16 cellular contexts compared by ENCODE assay signal in genomic region chr16:26301516-26301915, GRCh38.
DNase-seq lines count a peak whose midpoint lies in the region; ATAC-seq lines count a peak whose summit lies in the region.
"Had no signal": no experiment of that assay in that cellular context is flagged by ENCODE, and none has a peak within 500 bp of the region (broad histone marks: within the 10 kb centered on the region; RNA-seq: fewer than 3 reads in every experiment).

No MANE protein-coding gene starts in this region.

- H3K27me3 Mint-ChIP-seq in activated CD4-positive, alpha-beta T cell treated with anti-CD3 and anti-CD28 coated beads for 36 hours = peaks cover 9% of the 10 kb centered on the region
- H3K27me3 Mint-ChIP-seq in activated T-helper 17 cell treated with anti-CD3 and anti-CD28 coated beads, Interleukin-2, amount 50 U/mL, for 72 hours = peaks cover 14% of the 10 kb centered on the region
- peaks cover 21% of the 10 kb centered on the region for H3K27me3 Mint-ChIP-seq in stimulated activated naive CD8-positive, alpha-beta T cell treated with anti-CD3 and anti-CD28 coated beads, Interleukin-15, amount 100 ng/mL, for 72 hours
- H3K27me3 Mint-ChIP-seq: CD4-positive, CD25-positive, alpha-beta regulatory T cell had no signal

- H3K27ac Mint-ChIP-seq in activated CD4-positive, alpha-beta T cell treated with anti-CD3 and anti-CD28 coated beads for 36 hours = no peak overlapping the region
- no peak overlapping the region for H3K27ac Mint-ChIP-seq in activated naive CD4-positive, alpha-beta T cell treated with anti-CD3 and anti-CD28 coated beads, Interleukin-2, amount 50 U/mL, for 72 hours
- H3K27ac Mint-ChIP-seq in activated T-helper 17 cell treated with anti-CD3 and anti-CD28 coated beads, Interleukin-2, amount 50 U/mL, for 72 hours = no peak overlapping the region
- H3K27ac Mint-ChIP-seq in stimulated activated naive CD8-positive, alpha-beta T cell treated with anti-CD3 and anti-CD28 coated beads, Interleukin-15, amount 100 ng/mL, for 72 hours = no peak overlapping the region
- H3K27ac Mint-ChIP-seq: B cell; CD4-positive, CD25-positive, alpha-beta regulatory T cell; CD8-positive, alpha-beta T cell; HFFc6 had no signal

- intact Hi-C loops in activated CD4-positive, alpha-beta T cell treated with anti-CD3 and anti-CD28 coated beads for 36 hours (cut with DNase I, micrococcal nuclease) = no loop called here

- no peaks in the 10 kb centered on the region for H3K36me3 Mint-ChIP-seq in activated CD4-positive, alpha-beta T cell treated with anti-CD3 and anti-CD28 coated beads for 36 hours (ENCODE audit: low read depth)
- H3K36me3 Mint-ChIP-seq in activated naive CD4-positive, alpha-beta T cell treated with anti-CD3 and anti-CD28 coated beads, Interleukin-2, amount 50 U/mL, for 72 hours = no peaks in the 10 kb centered on the region
- no peaks in the 10 kb centered on the region for H3K36me3 Mint-ChIP-seq in activated T-helper 17 cell treated with anti-CD3 and anti-CD28 coated beads, Interleukin-2, amount 50 U/mL, for 72 hours (ENCODE audit: low read depth)
- H3K36me3 Mint-ChIP-seq: CD4-positive, CD25-positive, alpha-beta regulatory T cell; CD8-positive, alpha-beta T cell had no signal

- CTCF ChIA-PET in activated CD4-positive, alpha-beta T cell treated with anti-CD3 and anti-CD28 coated beads for 36 hours (lab: Charles Lee) = interaction anchor here (1.1 kb wide), 1 partner anchor 71 kb away, joined by 3 read pairs; no protein-coding TSS in a partner anchor

- peak; percentile 47 for ATAC-seq in activated CD4-positive, alpha-beta T cell treated with anti-CD3 and anti-CD28 coated beads for 36 hours
- ATAC-seq in activated naive CD4-positive, alpha-beta T cell treated with anti-CD3 and anti-CD28 coated beads, Interleukin-2, amount 50 U/mL, for 72 hours = peak; percentile 41 to 76
- ATAC-seq in activated T-helper 17 cell treated with anti-CD3 and anti-CD28 coated beads, Interleukin-2, amount 50 U/mL, for 72 hours (replicated peaks) = peak; percentile 44
- peak; percentile 90 for ATAC-seq in stimulated activated naive CD8-positive, alpha-beta T cell treated with anti-CD3 and anti-CD28 coated beads, Interleukin-15, amount 100 ng/mL, for 72 hours
- ATAC-seq: CD8-positive, alpha-beta T cell had no signal

- peak; percentile 6 for DNase-seq in activated CD4-positive, alpha-beta T cell treated with anti-CD3 and anti-CD28 coated beads for 36 hours
- DNase-seq in activated CD4-positive, alpha-beta T cell treated with anti-CD3 and anti-CD28 coated beads, Interleukin-2, amount 50 U/mL, for 4 hours = no peak
- no peak for DNase-seq in activated naive CD4-positive, alpha-beta T cell treated with anti-CD3 and anti-CD28 coated beads, Interleukin-2, amount 50 U/mL, for 72 hours (ENCODE audit: low spot score in 2 of 2)
- DNase-seq in activated naive CD4-positive, alpha-beta T cell treated with anti-CD3 and anti-CD28 coated beads, Interleukin-2, amount 50 U/mL, for 16 hours = no peak
- no peak for DNase-seq in stimulated activated naive CD8-positive, alpha-beta T cell treated with anti-CD3 and anti-CD28 coated beads, Interleukin-15, amount 100 ng/mL, for 72 hours
- DNase-seq in NCI-H82 (lab: John Stamatoyannopoulos, UW) = no peak
- DNase-seq in NCI-H1930 (lab: John Stamatoyannopoulos, UW) = no peak
- DNase-seq: Caco-2; CD4-positive, CD25-positive, alpha-beta regulatory T cell; CD8-positive, alpha-beta T cell; DMS153; DND-41; GOT3; HFFc6 had no signal

- H3K9me3 Mint-ChIP-seq in activated CD4-positive, alpha-beta T cell treated with anti-CD3 and anti-CD28 coated beads for 36 hours (ENCODE audit: low read depth) = no peaks in the 10 kb centered on the region
- peaks cover 0 to 3% of the 10 kb centered on the region in 2 donors for H3K9me3 Mint-ChIP-seq in activated naive CD4-positive, alpha-beta T cell treated with anti-CD3 and anti-CD28 coated beads, Interleukin-2, amount 50 U/mL, for 72 hours
- H3K9me3 Mint-ChIP-seq in activated T-helper 17 cell treated with anti-CD3 and anti-CD28 coated beads, Interleukin-2, amount 50 U/mL, for 72 hours = peaks cover 4% of the 10 kb centered on the region
- H3K9me3 Mint-ChIP-seq in stimulated activated naive CD8-positive, alpha-beta T cell treated with anti-CD3 and anti-CD28 coated beads, Interleukin-15, amount 100 ng/mL, for 72 hours = no peaks in the 10 kb centered on the region
- H3K9me3 Mint-ChIP-seq: CD8-positive, alpha-beta T cell had no signal

- H3K4me3 Mint-ChIP-seq in activated CD4-positive, alpha-beta T cell treated with anti-CD3 and anti-CD28 coated beads for 36 hours = no peak overlapping the region
- no peak overlapping the region for H3K4me3 Mint-ChIP-seq in activated T-helper 17 cell treated with anti-CD3 and anti-CD28 coated beads, Interleukin-2, amount 50 U/mL, for 72 hours
- no peak overlapping the region for H3K4me3 Mint-ChIP-seq in stimulated activated naive CD8-positive, alpha-beta T cell treated with anti-CD3 and anti-CD28 coated beads, Interleukin-15, amount 100 ng/mL, for 72 hours
- H3K4me3 Mint-ChIP-seq: B cell; CD4-positive, CD25-positive, alpha-beta regulatory T cell; CD8-positive, alpha-beta T cell; HFFc6 had no signal

- POLR2A ChIA-PET in activated CD4-positive, alpha-beta T cell treated with anti-CD3 and anti-CD28 coated beads for 36 hours (lab: Charles Lee) = no interaction called here

- H3K4me1 Mint-ChIP-seq in activated CD4-positive, alpha-beta T cell treated with anti-CD3 and anti-CD28 coated beads for 36 hours = peaks cover 4% of the 10 kb centered on the region
- no peaks in the 10 kb centered on the region for H3K4me1 Mint-ChIP-seq in activated T-helper 17 cell treated with anti-CD3 and anti-CD28 coated beads, Interleukin-2, amount 50 U/mL, for 72 hours
- peaks cover 12% of the 10 kb centered on the region for H3K4me1 Mint-ChIP-seq in stimulated activated naive CD8-positive, alpha-beta T cell treated with anti-CD3 and anti-CD28 coated beads, Interleukin-15, amount 100 ng/mL, for 72 hours
- H3K4me1 Mint-ChIP-seq: B cell; CD4-positive, CD25-positive, alpha-beta regulatory T cell had no signal
